18 cellular contexts compared by ENCODE assay signal in genomic region chr10:62022830-62023229, GRCh38.
DNase-seq lines count a peak whose midpoint lies in the region; ATAC-seq and TF ChIP-seq lines count a peak whose summit lies in the region.
"Had no signal": no experiment of that assay in that cellular context is flagged by ENCODE, and none has a peak within 500 bp of the region (broad histone marks: within the 10 kb centered on the region; RNA-seq: fewer than 3 reads in every experiment).

No MANE protein-coding gene starts in this region.

- TF ChIP-seq CTCF in Panc1 (IDR thresholded peaks at IDR 0.05) (no peak), endodermal cell (conservative IDR thresholded peaks at IDR 0.05) (no peak), sigmoid colon (IDR thresholded peaks at IDR 0.05) (no peak)

- 88 to 90% methylated on average over 2 to 6 of the region's 6 CpGs for WGBS in endodermal cell (ENCODE audit: insufficient coverage in 1 of 2, insufficient read length in 1 of 2), 2 experiments
- 71 to 90% methylated on average over 6 of the region's 6 CpGs for WGBS in sigmoid colon, 2 donors

- H3K9me3 Mint-ChIP-seq in activated T-cell treated with anti-CD3 and anti-CD28 coated beads, Interleukin-2, amount 50 U/mL, for 4 hours = peaks cover 4% of the 10 kb centered on the region
- no peaks in the 10 kb centered on the region for H3K9me3 Mint-ChIP-seq in endodermal cell
- peaks cover 4% of the 10 kb centered on the region for H3K9me3 Mint-ChIP-seq in stimulated activated memory B cell treated with anti-CD40 and anti-IgM and Interleukin-4, amounts not matched to agents 10 μg/mL and 1 μg/mL and 100 μg/mL, for 72 hours

- intact Hi-C loops in Panc1 (cut with micrococcal nuclease; ENCODE audit: unreplicated experiment) = no loop called here
- intact Hi-C loops in sigmoid colon (cut with DNase I) = no loop called here

- H3K27ac ChIP-seq in Panc1 (ENCODE audit: low read length) = peak overlapping the region; percentile 57
- no peak overlapping the region for H3K27ac ChIP-seq in endodermal cell (ENCODE audit: low read depth, low read length)
- no peak overlapping the region for H3K27ac ChIP-seq in sigmoid colon
- H3K27ac ChIP-seq: body of pancreas, heart left ventricle, parathyroid adenoma had no signal

- TF ChIP-seq EP300 in sigmoid colon (IDR thresholded peaks at IDR 0.05) = no peak

- ATAC-seq in activated T-cell treated with anti-CD3 and anti-CD28 coated beads, Interleukin-2, amount 50 U/mL, for 4 hours = peak; percentile 60 to 65
- no peak for ATAC-seq in Panc1
- ATAC-seq in stimulated activated memory B cell treated with anti-CD40 and anti-IgM and Interleukin-4, amounts not matched to agents 10 μg/mL and 1 μg/mL and 100 μg/mL, for 72 hours = no peak
- ATAC-seq: body of pancreas, heart left ventricle had no signal

- H3K9me3 ChIP-seq in Panc1 (ENCODE audit: control insufficient read depth, insufficient read depth, low read depth, low read length) (no peaks in the 10 kb centered on the region), endodermal cell (ENCODE audit: control insufficient read depth, low read length) (no peaks in the 10 kb centered on the region), sigmoid colon (no peaks in the 10 kb centered on the region)
- H3K9me3 ChIP-seq: body of pancreas had no signal

- H3K4me3 ChIP-seq in Panc1 (ENCODE audit: low read depth in 2 of 2, low read length in 2 of 2) (no peak overlapping the region), endodermal cell (ENCODE audit: low read length) (peak overlapping the region; percentile 66), sigmoid colon (no peak overlapping the region)
- H3K4me3 ChIP-seq: body of pancreas, heart left ventricle, skin epidermis had no signal

- H3K4me1 Mint-ChIP-seq in activated T-cell treated with anti-CD3 and anti-CD28 coated beads, Interleukin-2, amount 50 U/mL, for 4 hours (ENCODE audit: low read depth) = peaks cover 84% of the 10 kb centered on the region
- H3K4me1 Mint-ChIP-seq in endodermal cell = peaks cover 63% of the 10 kb centered on the region
- H3K4me1 Mint-ChIP-seq in stimulated activated memory B cell treated with anti-CD40 and anti-IgM and Interleukin-4, amounts not matched to agents 10 μg/mL and 1 μg/mL and 100 μg/mL, for 72 hours = peaks cover 87% of the 10 kb centered on the region

- POLR2A ChIA-PET in Panc1 (lab: Charles Lee) = no interaction called here

- peaks cover 31% of the 10 kb centered on the region for H3K36me3 Mint-ChIP-seq in activated T-cell treated with anti-CD3 and anti-CD28 coated beads, Interleukin-2, amount 50 U/mL, for 4 hours (ENCODE audit: insufficient read depth)
- no peaks in the 10 kb centered on the region for H3K36me3 Mint-ChIP-seq in endodermal cell (ENCODE audit: low read depth)
- peaks cover 57% of the 10 kb centered on the region for H3K36me3 Mint-ChIP-seq in stimulated activated memory B cell treated with anti-CD40 and anti-IgM and Interleukin-4, amounts not matched to agents 10 μg/mL and 1 μg/mL and 100 μg/mL, for 72 hours

- H3K4me3 Mint-ChIP-seq in activated T-cell treated with anti-CD3 and anti-CD28 coated beads, Interleukin-2, amount 50 U/mL, for 4 hours = peak overlapping the region; percentile 31
- peak overlapping the region; percentile 3 for H3K4me3 Mint-ChIP-seq in endodermal cell
- H3K4me3 Mint-ChIP-seq in stimulated activated memory B cell treated with anti-CD40 and anti-IgM and Interleukin-4, amounts not matched to agents 10 μg/mL and 1 μg/mL and 100 μg/mL, for 72 hours = no peak overlapping the region

- DNase-seq in activated T-cell treated with anti-CD3 and anti-CD28 coated beads, Interleukin-2, amount 50 U/mL, for 4 hours = no peak
- no peak for DNase-seq in activated T-cell treated with anti-CD3 and anti-CD28 coated beads, Interleukin-2, amount 50 U/mL, for 48 hours
- DNase-seq in Panc1 (ENCODE audit: low read depth, low spot score) (no peak), endodermal cell (no peak), sigmoid colon (no peak), NCI-H2171 treated with DMSO at 0.1 percent for 48 hours (lab: John Stamatoyannopoulos, UW) (no peak), NCI-H524 (lab: John Stamatoyannopoulos, UW) (no peak)
- DNase-seq: activated CD4-positive, CD25-positive, alpha-beta regulatory T cell treated with anti-CD3 and anti-CD28 coated beads, Interleukin-2, amount 50 U/mL, for 72 hours; activated effector memory CD4-positive, alpha-beta T cell treated with Interleukin-2 at 50 U/mL for 16 hours; body of pancreas; dermis blood vessel endothelial cell; GDM1; heart left ventricle; NCI-H1048; stimulated activated naive CD4-positive, alpha-beta T cell treated with Interleukin-2 at 50 U/mL for 16 hours had no signal

- BruUV-seq in Panc1 (replicated peaks; lab: Mats Ljungman, UMichigan) = no TSS peak

- in situ Hi-C loops in Panc1 (cut with HindIII; ENCODE audit: low pct_unique_long_range_greater_than_20kb, low sequenced_read_pairs) = no loop called here

- no peak overlapping the region for H3K9ac ChIP-seq in endodermal cell (ENCODE audit: extremely low read depth, low read length, poor library complexity, severe bottlenecking)
- H3K9ac ChIP-seq: parathyroid adenoma had no signal

- H3K4me1 ChIP-seq in Panc1 (ENCODE audit: control insufficient read depth, insufficient read depth, low read length) (peaks cover 63% of the 10 kb centered on the region), endodermal cell (ENCODE audit: control insufficient read depth, insufficient read depth, low read length) (peaks cover 41% of the 10 kb centered on the region), sigmoid colon (peaks cover 0 to 50% (median 44%) of the 10 kb centered on the region in 4 donors)
- H3K4me1 ChIP-seq: parathyroid adenoma had no signal

- peak overlapping the region; percentile 49 for H3K27ac Mint-ChIP-seq in endodermal cell
- H3K27ac Mint-ChIP-seq in stimulated activated memory B cell treated with anti-CD40 and anti-IgM and Interleukin-4, amounts not matched to agents 10 μg/mL and 1 μg/mL and 100 μg/mL, for 72 hours = peak overlapping the region; percentile 99

- H3K27me3 Mint-ChIP-seq in activated T-cell treated with anti-CD3 and anti-CD28 coated beads, Interleukin-2, amount 50 U/mL, for 4 hours (ENCODE audit: low read depth) = no peaks in the 10 kb centered on the region
- no peaks in the 10 kb centered on the region for H3K27me3 Mint-ChIP-seq in endodermal cell (ENCODE audit: insufficient read depth)
- H3K27me3 Mint-ChIP-seq in stimulated activated memory B cell treated with anti-CD40 and anti-IgM and Interleukin-4, amounts not matched to agents 10 μg/mL and 1 μg/mL and 100 μg/mL, for 72 hours = no peaks in the 10 kb centered on the region

- CTCF ChIA-PET in Panc1 (lab: Charles Lee) = no interaction called here

- H3K36me3 ChIP-seq in Panc1 (ENCODE audit: control insufficient read depth, insufficient read depth, low read length) (no peaks in the 10 kb centered on the region), endodermal cell (ENCODE audit: control insufficient read depth, insufficient read depth, low read length) (no peaks in the 10 kb centered on the region), sigmoid colon (no peaks in the 10 kb centered on the region)
- H3K36me3 ChIP-seq: heart left ventricle had no signal

- no peak for TF ChIP-seq POLR2A in sigmoid colon (IDR thresholded peaks at IDR 0.05)

- H3K27me3 ChIP-seq in Panc1 (ENCODE audit: control insufficient read depth, insufficient read depth, low read length) (no peaks in the 10 kb centered on the region), endodermal cell (ENCODE audit: control insufficient read depth, insufficient read depth, low read length, poor library complexity, severe bottlenecking) (no peaks in the 10 kb centered on the region), sigmoid colon (no peaks in the 10 kb centered on the region)
- H3K27me3 ChIP-seq: body of pancreas, heart left ventricle had no signal

Comparison
In these comparisons a context has a peak if more than half of its experiments do, and no peak if none do; other contexts are left out.
1. ATAC-seq: peak in activated T-cell treated with anti-CD3 and anti-CD28 coated beads, Interleukin-2, amount 50 U/mL, for 4 hours (2 of 2); none in Panc1 (single experiment) and stimulated activated memory B cell treated with anti-CD40 and anti-IgM and Interleukin-4, amounts not matched to agents 10 μg/mL and 1 μg/mL and 100 μg/mL, for 72 hours (single experiment).